Comparison of ENCODE assay signal across 16 cellular contexts in the genomic region with DNA sequence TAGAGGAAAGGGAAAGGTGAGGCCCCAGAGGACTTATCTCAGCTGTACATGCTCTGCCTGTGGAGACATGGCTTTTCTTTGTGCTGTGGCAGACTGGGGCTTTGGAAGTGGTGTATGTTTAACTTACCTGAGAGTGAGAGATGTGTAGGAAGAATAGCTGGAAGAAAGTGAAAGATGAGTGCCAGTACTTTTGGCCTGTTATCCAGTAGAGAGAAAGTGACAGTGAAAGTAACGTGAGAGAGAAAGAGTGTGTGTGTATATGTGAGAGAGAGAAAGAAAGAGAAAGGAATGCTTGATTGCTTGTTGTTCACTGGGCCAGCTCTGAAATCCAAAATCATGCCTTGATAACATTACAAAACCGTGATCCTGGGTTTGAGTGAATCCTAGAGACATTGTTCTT. TPM values are rescaled to one million over a fixed set of nuclear protein-coding genes. Genes with fewer than 3 reads are reported as not detected.
DNase-seq lines count a peak whose midpoint lies in the region; ATAC-seq and TF ChIP-seq lines count a peak whose summit lies in the region.
"Had no signal": no experiment of that assay in that cellular context is flagged by ENCODE, and none has a peak within 500 bp of the region (broad histone marks: within the 10 kb centered on the region; RNA-seq: fewer than 3 reads in every experiment).

No MANE protein-coding gene starts in this region.

- intact Hi-C loops in dorsolateral prefrontal cortex (cut with DNase I) = loop anchor here (5.0 to 10.0 kb wide), 2 partner anchors 402 to 404 kb away; no protein-coding TSS in a partner anchor

- peaks cover 100% of the 10 kb centered on the region for H3K4me1 ChIP-seq in Karpas-422 (ENCODE audit: low read length)

- TF ChIP-seq CTCF in dorsolateral prefrontal cortex (IDR thresholded peaks at IDR 0.05 in 54 of 56, conservative IDR thresholded peaks at IDR 0.05 in 2 of 56; ENCODE audit: low read depth in 1 of 56, partially characterized antibody in 56 of 56) = no peak

- no peaks in the 10 kb centered on the region for H3K9me2 ChIP-seq in Karpas-422 (replicated peaks; ENCODE audit: insufficient read depth, low read length)

- H3K27me3 Mint-ChIP-seq in T-helper 2 cell treated with Interferon-gamma antibody and Interleukin-4, amounts not matched to agents 5 μg/mL and 100 μg/mL, for 36 hours (ENCODE audit: low read depth) = no peaks in the 10 kb centered on the region

- H2AFZ ChIP-seq in Karpas-422 (ENCODE audit: low read length) = no peak overlapping the region

- H3K4me2 ChIP-seq in Karpas-422 (ENCODE audit: low read depth, low read length, poor library complexity, severe bottlenecking) = peak overlapping the region; percentile 81

- no peak for DNase-seq in T-helper 2 cell treated with Interferon-gamma antibody and Interleukin-4, amounts not matched to agents 5 μg/mL and 100 μg/mL, for 36 hours (ENCODE audit: low spot score)
- no peak for DNase-seq in T-helper 2 cell
- DNase-seq in Karpas-422 = no peak
- DNase-seq in dorsolateral prefrontal cortex = no peak
- DNase-seq in stimulated activated effector memory CD8-positive, alpha-beta T cell treated with anti-CD3 and anti-CD28 coated beads, Interleukin-12 subunit alpha, Interleukin-12 subunit beta, amount 100 ng/mL, for 72 hours (ENCODE audit: low spot score in 2 of 2) = no peak
- DNase-seq in DMS79 treated with DMSO at 0.1 percent for 48 hours (lab: John Stamatoyannopoulos, UW) = no peak
- DNase-seq: 8988T; activated effector memory CD4-positive, alpha-beta T cell treated with anti-CD3 and anti-CD28 coated beads, Interleukin-2, amount 50 U/mL, for 16 hours; cortex of kidney; H9; NCI-H1436 had no signal

- peaks cover 11% of the 10 kb centered on the region; the same call in 1 of the 2 replicates for H3K36me3 ChIP-seq in Karpas-422 (ENCODE audit: insufficient read depth, low read length)
- H3K36me3 ChIP-seq: pancreas had no signal

- H3K27me3 ChIP-seq in Karpas-422 (ENCODE audit: low read length) (no peaks in the 10 kb centered on the region), dorsolateral prefrontal cortex (no peaks in the 10 kb centered on the region)
- H3K27me3 ChIP-seq: pancreas had no signal

- H3K4me3 Mint-ChIP-seq in T-helper 2 cell treated with Interferon-gamma antibody and Interleukin-4, amounts not matched to agents 5 μg/mL and 100 μg/mL, for 36 hours = no peak overlapping the region
- H3K4me3 Mint-ChIP-seq in stimulated activated effector memory CD8-positive, alpha-beta T cell treated with anti-CD3 and anti-CD28 coated beads, Interleukin-12 subunit alpha, Interleukin-12 subunit beta, amount 100 ng/mL, for 72 hours = no peak overlapping the region
- H3K4me3 Mint-ChIP-seq: H9 had no signal

- no peaks in the 10 kb centered on the region for H4K20me1 ChIP-seq in Karpas-422 (ENCODE audit: insufficient read depth, low read depth, low read length)

- peak overlapping the region; percentile 23 for H3K27ac Mint-ChIP-seq in T-helper 2 cell treated with Interferon-gamma antibody and Interleukin-4, amounts not matched to agents 5 μg/mL and 100 μg/mL, for 36 hours
- peak overlapping the region; percentile 0 for H3K27ac Mint-ChIP-seq in stimulated activated effector memory CD8-positive, alpha-beta T cell treated with anti-CD3 and anti-CD28 coated beads, Interleukin-12 subunit alpha, Interleukin-12 subunit beta, amount 100 ng/mL, for 72 hours

- H3K9me3 Mint-ChIP-seq in T-helper 2 cell treated with Interferon-gamma antibody and Interleukin-4, amounts not matched to agents 5 μg/mL and 100 μg/mL, for 36 hours = no peaks in the 10 kb centered on the region
- H3K9me3 Mint-ChIP-seq in stimulated activated effector memory CD8-positive, alpha-beta T cell treated with anti-CD3 and anti-CD28 coated beads, Interleukin-12 subunit alpha, Interleukin-12 subunit beta, amount 100 ng/mL, for 72 hours = no peaks in the 10 kb centered on the region
- H3K9me3 Mint-ChIP-seq: H9 had no signal

- H3K79me2 ChIP-seq in Karpas-422 (ENCODE audit: low read length) = peaks cover 55% of the 10 kb centered on the region

- H3K4me3 ChIP-seq in Karpas-422 (ENCODE audit: low read length) (peak overlapping the region; percentile 8; the same call in 1 of the 2 replicates), dorsolateral prefrontal cortex (no peak overlapping the region)
- H3K4me3 ChIP-seq: pancreas had no signal

- peaks cover 52% of the 10 kb centered on the region for H3K4me1 Mint-ChIP-seq in T-helper 2 cell treated with Interferon-gamma antibody and Interleukin-4, amounts not matched to agents 5 μg/mL and 100 μg/mL, for 36 hours (ENCODE audit: low read depth)
- peaks cover 49% of the 10 kb centered on the region for H3K4me1 Mint-ChIP-seq in stimulated activated effector memory CD8-positive, alpha-beta T cell treated with anti-CD3 and anti-CD28 coated beads, Interleukin-12 subunit alpha, Interleukin-12 subunit beta, amount 100 ng/mL, for 72 hours

- H3K27ac ChIP-seq in Karpas-422 (ENCODE audit: low read length) (peak overlapping the region; percentile 91), dorsolateral prefrontal cortex (peak overlapping the region in 57 of 59 donors; percentile 10 to 99 (median 93))
- H3K27ac ChIP-seq: epithelial cell of prostate, VCaP had no signal

- no peak for ATAC-seq in stimulated activated effector memory CD8-positive, alpha-beta T cell treated with anti-CD3 and anti-CD28 coated beads, Interleukin-12 subunit alpha, Interleukin-12 subunit beta, amount 100 ng/mL, for 72 hours
- ATAC-seq in HG02798 (IDR thresholded peaks at IDR 0.05; ENCODE audit: poor library complexity, unreplicated experiment) = no peak
- no peak for ATAC-seq in HG03432 (IDR thresholded peaks at IDR 0.05; ENCODE audit: unreplicated experiment)

- no peaks in the 10 kb centered on the region for H3K9me3 ChIP-seq in Karpas-422 (ENCODE audit: low read length)
- H3K9me3 ChIP-seq: pancreas had no signal

- peak overlapping the region; percentile 46 for H3K9ac ChIP-seq in Karpas-422 (ENCODE audit: low read length)

- H3K36me3 Mint-ChIP-seq in T-helper 2 cell treated with Interferon-gamma antibody and Interleukin-4, amounts not matched to agents 5 μg/mL and 100 μg/mL, for 36 hours (ENCODE audit: low read depth) = no peaks in the 10 kb centered on the region
- no peaks in the 10 kb centered on the region for H3K36me3 Mint-ChIP-seq in stimulated activated effector memory CD8-positive, alpha-beta T cell treated with anti-CD3 and anti-CD28 coated beads, Interleukin-12 subunit alpha, Interleukin-12 subunit beta, amount 100 ng/mL, for 72 hours

RNA-seq across cellular contexts. Expression of a gene that starts 25.5 kb away (rescaled TPM):
- 80.2 and 89.4 TPM in 2 replicates for total RNA-seq in Karpas-422 (2014; rRNA removed; shearing (Covaris generic); ENCODE audit: low replicate concordance)
- total RNA-seq in dorsolateral prefrontal cortex = 1,000 to 10,000 TPM in 11 of 120 experiments, 100 to 1,000 TPM in 109; 338 to 1,341 (median 633) TPM
